Comparison of ENCODE assay signal across 1 cellular context in genomic region chr4:151165205-151166000, GRCh38.
TF ChIP-seq lines count a peak whose summit lies in the region.

No MANE protein-coding gene starts in this region.

TF ChIP-seq in A549, 52 proteins besides CTCF, POLR2A, EP300 and RAD21 (continued from another document):
- no peak for TF ChIP-seq HDAC2 (IDR thresholded peaks at IDR 0.05)
- no peak for TF ChIP-seq KDM5A (IDR thresholded peaks at IDR 0.05)
- TF ChIP-seq CBX2 (IDR thresholded peaks at IDR 0.05; ENCODE audit: borderline replicate concordance, low read depth): no peak
- TF ChIP-seq MYC (IDR thresholded peaks at IDR 0.05; ENCODE audit: borderline replicate concordance, low read length): no peak
- no peak for TF ChIP-seq HES2 (IDR thresholded peaks at IDR 0.05)
- no peak for TF ChIP-seq HMGXB4 (CRISPR knock-in tag; IDR thresholded peaks at IDR 0.05; ENCODE audit: borderline replicate concordance)
- TF ChIP-seq EHF (CRISPR knock-in tag; IDR thresholded peaks at IDR 0.05): no peak
- no peak for TF ChIP-seq RARB (CRISPR knock-in tag; IDR thresholded peaks at IDR 0.05)
- TF ChIP-seq PHF8 (IDR thresholded peaks at IDR 0.05; ENCODE audit: borderline replicate concordance, low read depth): no peak
- no peak for TF ChIP-seq HOXB5 (CRISPR knock-in tag; IDR thresholded peaks at IDR 0.05)
- TF ChIP-seq GATA3 (IDR thresholded peaks at IDR 0.05; ENCODE audit: borderline replicate concordance): no peak
- no peak for TF ChIP-seq NPAS2 (CRISPR knock-in tag; IDR thresholded peaks at IDR 0.05; ENCODE audit: borderline replicate concordance)
- TF ChIP-seq RFX5 (IDR thresholded peaks at IDR 0.05): no peak
- no peak for TF ChIP-seq FOXS1 (CRISPR knock-in tag; IDR thresholded peaks at IDR 0.05)
- no peak for TF ChIP-seq TP53 (CRISPR knock-in tag; IDR thresholded peaks at IDR 0.05)
- no peak for TF ChIP-seq HEYL (CRISPR knock-in tag; IDR thresholded peaks at IDR 0.05)
- TF ChIP-seq JUN (IDR thresholded peaks at IDR 0.05): no peak
TF ChIP-seq in A549: peak in this region for 0.
